Comparison of ENCODE assay signal across 9 cellular contexts in genomic region chr5:10577371-10578291, GRCh38. TPM values are rescaled to one million over a fixed set of nuclear protein-coding genes. Genes with fewer than 3 reads are reported as not detected.
DNase-seq lines count a peak whose midpoint lies in the region; ATAC-seq and TF ChIP-seq lines count a peak whose summit lies in the region.
"Had no signal": no experiment of that assay in that cellular context is flagged by ENCODE, and none has a peak within 500 bp of the region (broad histone marks: within the 10 kb centered on the region; RNA-seq: fewer than 3 reads in every experiment).

No MANE protein-coding gene starts in this region.

- ATAC-seq in activated naive CD8-positive, alpha-beta T cell treated with anti-CD3 and anti-CD28 coated beads, Interleukin-2, amount 50 U/mL, for 24 hours, result peak; percentile 18
- ATAC-seq in HG03457 (IDR thresholded peaks at IDR 0.05; ENCODE audit: unreplicated experiment), result peak; percentile 44
- ATAC-seq in upper lobe of right lung, result peak; percentile 44

- peaks cover 71% of the 10 kb centered on the region for H3K4me1 Mint-ChIP-seq in activated naive CD8-positive, alpha-beta T cell treated with anti-CD3 and anti-CD28 coated beads, Interleukin-2, amount 50 U/mL, for 24 hours
- peaks cover 51% of the 10 kb centered on the region for H3K4me1 Mint-ChIP-seq in activated naive CD8-positive, alpha-beta T cell treated with anti-CD3 and anti-CD28 coated beads for 36 hours
- H3K4me1 Mint-ChIP-seq in activated T-cell treated with anti-CD3 and anti-CD28 coated beads, Interleukin-2, amount 50 U/mL, for 24 hours (ENCODE audit: low read depth), result peaks cover 52% of the 10 kb centered on the region
- peaks cover 2 to 16% (median 13%) of the 10 kb centered on the region in 3 donors for H3K4me1 Mint-ChIP-seq in CD8-positive, alpha-beta memory T cell

- TF ChIP-seq CTCF in fibroblast of mammary gland (conservative IDR thresholded peaks at IDR 0.05; ENCODE audit: control insufficient read depth, insufficient read depth, low read depth, low read length) (no peak), upper lobe of right lung (IDR thresholded peaks at IDR 0.05) (no peak)

- H3K4me3 Mint-ChIP-seq in activated naive CD8-positive, alpha-beta T cell treated with anti-CD3 and anti-CD28 coated beads, Interleukin-2, amount 50 U/mL, for 24 hours, result peak overlapping the region; percentile 48
- H3K4me3 Mint-ChIP-seq in activated naive CD8-positive, alpha-beta T cell treated with anti-CD3 and anti-CD28 coated beads for 36 hours, result no peak overlapping the region
- H3K4me3 Mint-ChIP-seq in activated T-cell treated with anti-CD3 and anti-CD28 coated beads, Interleukin-2, amount 50 U/mL, for 24 hours, result no peak overlapping the region
- H3K4me3 Mint-ChIP-seq in CD8-positive, alpha-beta memory T cell, result no peak overlapping the region
- H3K4me3 Mint-ChIP-seq: natural killer cell treated with Interleukin-12 subunit alpha and Interleukin-12 subunit beta and Interleukin-15 and Interleukin-18, amount 100 ng/mL, for 72 hours had no signal

- no peak for DNase-seq in activated naive CD8-positive, alpha-beta T cell treated with anti-CD3 and anti-CD28 coated beads, Interleukin-2, amount 50 U/mL, for 24 hours
- no peak for DNase-seq in activated naive CD8-positive, alpha-beta T cell treated with anti-CD3 and anti-CD28 coated beads for 36 hours
- DNase-seq in fibroblast of mammary gland (ENCODE audit: low read depth) (peak; percentile 59), upper lobe of right lung (no peak)
- DNase-seq in activated T-cell treated with anti-CD3 and anti-CD28 coated beads, Interleukin-2, amount 50 U/mL, for 24 hours, result no peak
- DNase-seq in stimulated activated naive CD4-positive, alpha-beta T cell (lab: John Stamatoyannopoulos, UW), result no peak
- no peak for DNase-seq in CD8-positive, alpha-beta memory T cell

- H3K9me3 ChIP-seq in upper lobe of right lung, result no peaks in the 10 kb centered on the region
- H3K9me3 ChIP-seq in CD8-positive, alpha-beta memory T cell (ENCODE audit: low read length), result no peaks in the 10 kb centered on the region

- intact Hi-C loops in upper lobe of right lung (cut with DNase I), result no loop called here

- peaks cover 2% of the 10 kb centered on the region for H3K27me3 Mint-ChIP-seq in activated naive CD8-positive, alpha-beta T cell treated with anti-CD3 and anti-CD28 coated beads, Interleukin-2, amount 50 U/mL, for 24 hours
- H3K27me3 Mint-ChIP-seq in activated naive CD8-positive, alpha-beta T cell treated with anti-CD3 and anti-CD28 coated beads for 36 hours, result no peaks in the 10 kb centered on the region
- H3K27me3 Mint-ChIP-seq in activated T-cell treated with anti-CD3 and anti-CD28 coated beads, Interleukin-2, amount 50 U/mL, for 24 hours, result peaks cover 5% of the 10 kb centered on the region
- H3K27me3 Mint-ChIP-seq in CD8-positive, alpha-beta memory T cell, result peaks cover 0 to 2% of the 10 kb centered on the region in 2 donors

- no peaks in the 10 kb centered on the region for H3K9me3 Mint-ChIP-seq in activated naive CD8-positive, alpha-beta T cell treated with anti-CD3 and anti-CD28 coated beads, Interleukin-2, amount 50 U/mL, for 24 hours
- H3K9me3 Mint-ChIP-seq in activated naive CD8-positive, alpha-beta T cell treated with anti-CD3 and anti-CD28 coated beads for 36 hours, result no peaks in the 10 kb centered on the region
- H3K9me3 Mint-ChIP-seq in activated T-cell treated with anti-CD3 and anti-CD28 coated beads, Interleukin-2, amount 50 U/mL, for 24 hours, result no peaks in the 10 kb centered on the region
- H3K9me3 Mint-ChIP-seq in CD8-positive, alpha-beta memory T cell, result peaks cover 0 to 1% (median 0%) of the 10 kb centered on the region in 5 donors
- H3K9me3 Mint-ChIP-seq: natural killer cell treated with Interleukin-12 subunit alpha and Interleukin-12 subunit beta and Interleukin-15 and Interleukin-18, amount 100 ng/mL, for 72 hours had no signal

- CTCF ChIA-PET in CD8-positive, alpha-beta memory T cell (lab: Charles Lee), result no interaction called here

- no peaks in the 10 kb centered on the region for H3K27me3 ChIP-seq in upper lobe of right lung
- no peaks in the 10 kb centered on the region for H3K27me3 ChIP-seq in CD8-positive, alpha-beta memory T cell (ENCODE audit: insufficient read depth, low read length, poor library complexity, severe bottlenecking)

- H3K4me3 ChIP-seq in fibroblast of mammary gland (ENCODE audit: control insufficient read depth, low read depth, low read length) (no peak overlapping the region), upper lobe of right lung (no peak overlapping the region)
- no peak overlapping the region for H3K4me3 ChIP-seq in CD8-positive, alpha-beta memory T cell (ENCODE audit: low read length)

- H3K27ac ChIP-seq in upper lobe of right lung, result no peak overlapping the region
- H3K27ac ChIP-seq in CD8-positive, alpha-beta memory T cell (ENCODE audit: low read depth, low read length), result no peak overlapping the region

- peaks cover 9% of the 10 kb centered on the region for H3K36me3 Mint-ChIP-seq in activated naive CD8-positive, alpha-beta T cell treated with anti-CD3 and anti-CD28 coated beads, Interleukin-2, amount 50 U/mL, for 24 hours (ENCODE audit: low read depth)
- H3K36me3 Mint-ChIP-seq in activated naive CD8-positive, alpha-beta T cell treated with anti-CD3 and anti-CD28 coated beads for 36 hours, result peaks cover 8% of the 10 kb centered on the region
- no peaks in the 10 kb centered on the region for H3K36me3 Mint-ChIP-seq in activated T-cell treated with anti-CD3 and anti-CD28 coated beads, Interleukin-2, amount 50 U/mL, for 24 hours (ENCODE audit: low read depth)
- H3K36me3 Mint-ChIP-seq in CD8-positive, alpha-beta memory T cell, result peaks cover 0 to 4% (median 0%) of the 10 kb centered on the region in 3 donors
- H3K36me3 Mint-ChIP-seq: natural killer cell treated with Interleukin-12 subunit alpha and Interleukin-12 subunit beta and Interleukin-15 and Interleukin-18, amount 100 ng/mL, for 72 hours had no signal

- H3K27ac Mint-ChIP-seq in activated naive CD8-positive, alpha-beta T cell treated with anti-CD3 and anti-CD28 coated beads, Interleukin-2, amount 50 U/mL, for 24 hours, result peak overlapping the region; percentile 48
- no peak overlapping the region for H3K27ac Mint-ChIP-seq in activated naive CD8-positive, alpha-beta T cell treated with anti-CD3 and anti-CD28 coated beads for 36 hours
- no peak overlapping the region for H3K27ac Mint-ChIP-seq in activated T-cell treated with anti-CD3 and anti-CD28 coated beads, Interleukin-2, amount 50 U/mL, for 24 hours
- no peak overlapping the region for H3K27ac Mint-ChIP-seq in CD8-positive, alpha-beta memory T cell
- H3K27ac Mint-ChIP-seq: natural killer cell treated with Interleukin-12 subunit alpha and Interleukin-12 subunit beta and Interleukin-15 and Interleukin-18, amount 100 ng/mL, for 72 hours had no signal

- no peaks in the 10 kb centered on the region for H3K36me3 ChIP-seq in upper lobe of right lung
- H3K36me3 ChIP-seq in CD8-positive, alpha-beta memory T cell (ENCODE audit: insufficient read depth, low read length), result no peaks in the 10 kb centered on the region

- POLR2A ChIA-PET in CD8-positive, alpha-beta memory T cell (lab: Charles Lee), result no interaction called here

- H3K4me1 ChIP-seq in upper lobe of right lung, result peaks cover 10% of the 10 kb centered on the region
- H3K4me1 ChIP-seq in CD8-positive, alpha-beta memory T cell (ENCODE audit: insufficient read depth, low read length), result no peaks in the 10 kb centered on the region

RNA-seq across cellular contexts. Expression of gene ANKRD33B, which starts 13.8 kb away (rescaled TPM):
- 10 to 100 TPM in 1 of 2 experiments, 1 to 10 TPM in 1; 9.8 to 10.2 TPM for total RNA-seq in activated naive CD8-positive, alpha-beta T cell treated with anti-CD3 and anti-CD28 coated beads for 36 hours
- 6.1 TPM for total RNA-seq in upper lobe of right lung
- 10 to 100 TPM; 29.6 to 32.7 TPM for total RNA-seq in CD8-positive, alpha-beta memory T cell
- polyA plus RNA-seq in CD8-positive, alpha-beta memory T cell, result 0.06 TPM
